1 cellular context compared by ENCODE assay signal in genomic region chr7:101846800-101847538, GRCh38.
A peak's percentile ranks its signal among the peaks of the same experiment; 100 is the strongest.
TF ChIP-seq lines count a peak whose summit lies in the region.

No MANE protein-coding gene starts in this region.

TF ChIP-seq in K562, 482 proteins besides CTCF, POLR2A, EP300 and RAD21:
- TF ChIP-seq GATA2 (CRISPR knock-in tag; IDR thresholded peaks at IDR 0.05): 0 out of 2 replicates have a peak, but pooled peaks have one; percentile 31
- peak; percentile 75; the same call in 1 of the 2 replicates for TF ChIP-seq TRIM28 (IDR thresholded peaks at IDR 0.05)
- TF ChIP-seq TRIM24 (IDR thresholded peaks at IDR 0.05): peak; percentile 32 to 51; a peak in 2 of 4 replicates
- peak; percentile 78; the same call in 1 of the 2 replicates for TF ChIP-seq CBX1 (IDR thresholded peaks at IDR 0.05; ENCODE audit: low read depth)
- peak; percentile 83 to 97 for TF ChIP-seq CBX3 (IDR thresholded peaks at IDR 0.05; ENCODE audit: borderline replicate concordance in 1 of 2, low read length in 2 of 2)
- TF ChIP-seq MEIS2 (IDR thresholded peaks at IDR 0.05; ENCODE audit: partially characterized antibody): no peak
- TF ChIP-seq CBX5 (IDR thresholded peaks at IDR 0.05; ENCODE audit: borderline replicate concordance, low read depth): peak; percentile 53; the same call in 1 of the 2 replicates
- peak; percentile 37 for TF ChIP-seq ZNF280A (IDR thresholded peaks at IDR 0.05; ENCODE audit: low read depth, partially characterized antibody)
- TF ChIP-seq ZNF121 (CRISPR knock-in tag; conservative IDR thresholded peaks at IDR 0.05): peak; percentile 81
- no peak for TF ChIP-seq MAZ (CRISPR knock-in tag; conservative IDR thresholded peaks at IDR 0.05 in 1 of 2, IDR thresholded peaks at IDR 0.05 in 1 of 2)
- TF ChIP-seq RBM25 (IDR thresholded peaks at IDR 0.05; ENCODE audit: low read depth, low read length, severe bottlenecking): peak; percentile 4
TF ChIP-seq in K562: peak in this region for 9.
